ENCODE assay signal across 9 cellular contexts in the genomic region with DNA sequence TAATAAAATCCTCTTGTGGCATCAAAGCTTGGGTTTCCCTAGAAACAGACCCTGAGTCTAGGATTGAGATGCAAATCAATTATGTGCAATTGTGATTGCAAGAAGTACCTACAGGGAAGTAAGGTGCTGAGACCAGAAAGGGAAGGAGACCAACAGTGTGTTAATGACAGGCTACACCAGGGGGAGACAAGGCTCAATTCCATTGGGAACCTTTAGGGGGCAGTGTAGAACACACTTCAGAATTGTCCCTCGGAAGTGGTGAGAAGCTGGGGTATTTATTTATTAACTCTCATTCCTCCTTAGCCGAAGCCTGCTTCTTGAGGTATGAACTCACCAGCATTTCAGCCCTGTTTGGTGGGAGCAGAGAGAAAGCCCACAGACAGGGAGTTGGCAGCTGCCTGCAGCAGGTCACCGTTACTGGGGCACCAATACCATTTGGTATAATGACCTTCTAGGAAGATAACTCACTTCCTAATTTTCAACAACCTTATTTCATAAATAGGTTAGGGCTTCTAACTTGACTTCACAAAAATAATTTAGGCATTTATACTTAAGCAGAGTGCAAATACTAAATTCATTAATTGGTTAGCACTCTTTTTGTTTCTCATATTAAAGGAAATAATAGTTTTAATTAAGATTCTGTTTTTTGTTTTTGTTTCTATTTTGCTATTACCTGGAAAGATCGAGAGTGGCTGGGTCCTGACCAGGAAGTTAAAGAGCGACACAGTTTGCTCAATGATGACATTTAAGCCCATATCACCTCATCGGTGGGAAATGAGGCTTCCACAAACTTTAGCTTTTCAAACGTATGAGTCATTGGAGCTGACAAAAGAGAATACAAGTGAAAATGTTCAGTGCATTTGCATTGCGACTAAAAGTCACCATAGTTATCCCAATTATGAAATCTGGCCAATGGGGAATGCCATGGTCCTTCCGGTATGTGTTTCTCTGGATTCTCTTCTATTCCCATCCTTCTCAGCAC.
A peak's percentile ranks its signal among the peaks of the same experiment; 100 is the strongest.
DNase-seq lines count a peak whose midpoint lies in the region; ATAC-seq and TF ChIP-seq lines count a peak whose summit lies in the region.
"Had no signal": no experiment of that assay in that cellular context is flagged by ENCODE, and none has a peak within 500 bp of the region (broad histone marks: within the 10 kb centered on the region; RNA-seq: fewer than 3 reads in every experiment).

No MANE protein-coding gene starts in this region.

- no peak overlapping the region for H3K18ac ChIP-seq in H9 (ENCODE audit: insufficient read length, low read depth, low read length)

- no peak overlapping the region for H2BK15ac ChIP-seq in H9 (ENCODE audit: low read depth, low read length)

- H3K79me1 ChIP-seq in H9 (ENCODE audit: insufficient read depth, low read depth, low read length, poor library complexity, severe bottlenecking) = no peaks in the 10 kb centered on the region

- no peak overlapping the region for H3K23ac ChIP-seq in H9 (ENCODE audit: insufficient read length, low read depth, low read length)

- no peak overlapping the region for H4K8ac ChIP-seq in H9 (replicated peaks; ENCODE audit: insufficient read length, low read depth, low read length)

- H3K27me3 ChIP-seq in H9 (ENCODE audit: insufficient read depth, low read length) (no peaks in the 10 kb centered on the region), ascending aorta (no peaks in the 10 kb centered on the region)
- H3K27me3 ChIP-seq: vagina had no signal

- no peaks in the 10 kb centered on the region for H3K36me3 Mint-ChIP-seq in activated CD4-positive, alpha-beta T cell treated with anti-CD3 and anti-CD28 coated beads, Interleukin-2, amount 10 ng/mL, durations not matched to agents 7 days and 5 days (ENCODE audit: low read depth)
- no peaks in the 10 kb centered on the region for H3K36me3 Mint-ChIP-seq in H9 (ENCODE audit: insufficient read depth in 1 of 3, low read depth in 3 of 3)
- no peaks in the 10 kb centered on the region for H3K36me3 Mint-ChIP-seq in stimulated activated naive B cell treated with anti-CD40 and anti-IgM and Interleukin-4, amounts not matched to agents 10 μg/mL and 1 μg/mL and 100 μg/mL, for 72 hours

- no CpG with 5 or more reads among the region's 9 CpGs for WGBS in H9 (ENCODE audit: extremely low coverage, insufficient read length, low lambda C conversion rate)

- no peak overlapping the region for H4K5ac ChIP-seq in H9 (ENCODE audit: insufficient read length, low read depth, low read length)

- H3K4me3 ChIP-seq in ascending aorta = no peak overlapping the region
- H3K4me3 ChIP-seq: vagina had no signal

- intact Hi-C loops in ascending aorta (cut with DNase I) = no loop called here

- no peaks in the 10 kb centered on the region for H3K27me3 Mint-ChIP-seq in activated CD4-positive, alpha-beta T cell treated with anti-CD3 and anti-CD28 coated beads, Interleukin-2, amount 10 ng/mL, durations not matched to agents 7 days and 5 days
- no peaks in the 10 kb centered on the region for H3K27me3 Mint-ChIP-seq in H9 (ENCODE audit: low read depth)
- H3K27me3 Mint-ChIP-seq in stimulated activated naive B cell treated with anti-CD40 and anti-IgM and Interleukin-4, amounts not matched to agents 10 μg/mL and 1 μg/mL and 100 μg/mL, for 72 hours = no peaks in the 10 kb centered on the region

- no peak overlapping the region for H3T11ph ChIP-seq in H9 (ENCODE audit: low read length)

- H2BK120ac ChIP-seq in H9 (ENCODE audit: low read depth, low read length, poor library complexity, severe bottlenecking) = no peak overlapping the region

- H3K4me1 Mint-ChIP-seq in activated CD4-positive, alpha-beta T cell treated with anti-CD3 and anti-CD28 coated beads, Interleukin-2, amount 10 ng/mL, durations not matched to agents 7 days and 5 days = peaks cover 4% of the 10 kb centered on the region
- peaks cover 11 to 12% of the 10 kb centered on the region in 2 experiments for H3K4me1 Mint-ChIP-seq in H9
- peaks cover 0 to 3% of the 10 kb centered on the region in 2 donors for H3K4me1 Mint-ChIP-seq in stimulated activated naive B cell treated with anti-CD40 and anti-IgM and Interleukin-4, amounts not matched to agents 10 μg/mL and 1 μg/mL and 100 μg/mL, for 72 hours

- peak; percentile 41 for DNase-seq in activated CD4-positive, alpha-beta T cell treated with anti-CD3 and anti-CD28 coated beads, Interleukin-2, amount 10 ng/mL, durations not matched to agents 7 days and 5 days
- no peak for DNase-seq in activated CD4-positive, alpha-beta T cell treated with anti-CD3 and anti-CD28 coated beads for 1 hour
- DNase-seq in H9 (peak; percentile 76), NCI-H2081 treated with DMSO at 0.1 percent for 48 hours (lab: John Stamatoyannopoulos, UW) (peak; percentile 40), ascending aorta (ENCODE audit: low spot score in 2 of 2) (no peak), iPS-NIHi11 (ENCODE audit: low spot score) (peak; percentile 83)
- peak; percentile 43 for DNase-seq in stimulated activated naive B cell treated with anti-CD40 and anti-IgM and Interleukin-4, amounts not matched to agents 10 μg/mL and 1 μg/mL and 100 μg/mL, for 72 hours

- no peak overlapping the region for H4K91ac ChIP-seq in H9 (ENCODE audit: insufficient read length, low read depth, low read length)

- no peak overlapping the region for H2BK5ac ChIP-seq in H9 (ENCODE audit: insufficient read length, low read length)

- H3K27ac Mint-ChIP-seq in activated CD4-positive, alpha-beta T cell treated with anti-CD3 and anti-CD28 coated beads, Interleukin-2, amount 10 ng/mL, durations not matched to agents 7 days and 5 days = no peak overlapping the region
- H3K27ac Mint-ChIP-seq in H9 = no peak overlapping the region
- H3K27ac Mint-ChIP-seq in stimulated activated naive B cell treated with anti-CD40 and anti-IgM and Interleukin-4, amounts not matched to agents 10 μg/mL and 1 μg/mL and 100 μg/mL, for 72 hours = no peak overlapping the region

- no peak overlapping the region for H3K14ac ChIP-seq in H9 (ENCODE audit: insufficient read depth, low read length)

- H3K23me2 ChIP-seq in H9 (ENCODE audit: insufficient read length, low read depth, low read length, poor library complexity, severe bottlenecking) = no peaks in the 10 kb centered on the region

- H3K36me3 ChIP-seq in ascending aorta = no peaks in the 10 kb centered on the region
- H3K36me3 ChIP-seq: vagina had no signal

- no peaks in the 10 kb centered on the region for H3K9me3 Mint-ChIP-seq in activated CD4-positive, alpha-beta T cell treated with anti-CD3 and anti-CD28 coated beads, Interleukin-2, amount 10 ng/mL, durations not matched to agents 7 days and 5 days
- H3K9me3 Mint-ChIP-seq in H9 = no peaks in the 10 kb centered on the region; a peak in 1 of 5 replicates
- H3K9me3 Mint-ChIP-seq in stimulated activated naive B cell treated with anti-CD40 and anti-IgM and Interleukin-4, amounts not matched to agents 10 μg/mL and 1 μg/mL and 100 μg/mL, for 72 hours = no peaks in the 10 kb centered on the region

- no peak overlapping the region for H3K4ac ChIP-seq in H9 (ENCODE audit: low read depth, low read length)

- ATAC-seq in stimulated activated naive B cell treated with anti-CD40 and anti-IgM and Interleukin-4, amounts not matched to agents 10 μg/mL and 1 μg/mL and 100 μg/mL, for 72 hours (replicated peaks) = peak; percentile 95 to 96
- ATAC-seq in GM21515 (IDR thresholded peaks at IDR 0.05; ENCODE audit: unreplicated experiment) = no peak

- H3K4me3 Mint-ChIP-seq in activated CD4-positive, alpha-beta T cell treated with anti-CD3 and anti-CD28 coated beads, Interleukin-2, amount 10 ng/mL, durations not matched to agents 7 days and 5 days = no peak overlapping the region
- H3K4me3 Mint-ChIP-seq in H9 = no peak overlapping the region
- peak overlapping the region in 1 of 2 donors; percentile 57 for H3K4me3 Mint-ChIP-seq in stimulated activated naive B cell treated with anti-CD40 and anti-IgM and Interleukin-4, amounts not matched to agents 10 μg/mL and 1 μg/mL and 100 μg/mL, for 72 hours

- no peak overlapping the region for H2AFZ ChIP-seq in H9 (ENCODE audit: low read length)

- H4K20me1 ChIP-seq in H9 (ENCODE audit: control insufficient read depth, insufficient read depth, insufficient read length) = no peaks in the 10 kb centered on the region

- H3K4me2 ChIP-seq in H9 (ENCODE audit: insufficient read depth, insufficient read length, low read length) = no peak overlapping the region

- H3K27ac ChIP-seq in H9 (ENCODE audit: insufficient read length, low read depth, low read length) (no peak overlapping the region), ascending aorta (no peak overlapping the region)
- H3K27ac ChIP-seq: vagina had no signal

- no peak overlapping the region for H3K9ac ChIP-seq in H9 (ENCODE audit: extremely low read depth, insufficient read length, low read length)

- no peak overlapping the region for H2BK20ac ChIP-seq in H9 (ENCODE audit: low read depth, low read length, poor library complexity, severe bottlenecking)

- H2BK12ac ChIP-seq in H9 (ENCODE audit: insufficient read length, low read depth, low read length) = no peak overlapping the region

- H3K4me1 ChIP-seq in H9 (ENCODE audit: insufficient read depth, low read length) (no peaks in the 10 kb centered on the region), ascending aorta (no peaks in the 10 kb centered on the region)
- H3K4me1 ChIP-seq: vagina had no signal

- no peaks in the 10 kb centered on the region for H3K9me3 ChIP-seq in H9 (ENCODE audit: control insufficient read depth, low read depth, low read length)
- no peaks in the 10 kb centered on the region for H3K9me3 ChIP-seq in ascending aorta
- H3K9me3 ChIP-seq: vagina had no signal

- CTCF ChIA-PET in activated CD4-positive, alpha-beta T cell treated with anti-CD3 and anti-CD28 coated beads, Interleukin-2, amount 10 ng/mL, durations not matched to agents 7 days and 5 days (lab: Charles Lee) = no interaction called here

- peak; percentile 98 for TF ChIP-seq CTCF in H9 (conservative IDR thresholded peaks at IDR 0.05)
- TF ChIP-seq CTCF in ascending aorta (IDR thresholded peaks at IDR 0.05) = peak; percentile 23 to 44 (median 32)

- no peak overlapping the region for H3K56ac ChIP-seq in H9 (ENCODE audit: insufficient read length, low read depth, low read length)

- H2AK5ac ChIP-seq in H9 (ENCODE audit: insufficient read length, low read length) = no peak overlapping the region

- H3K79me2 ChIP-seq in H9 (ENCODE audit: insufficient read depth, low read length) = no peaks in the 10 kb centered on the region

- POLR2A ChIA-PET in activated CD4-positive, alpha-beta T cell treated with anti-CD3 and anti-CD28 coated beads, Interleukin-2, amount 10 ng/mL, durations not matched to agents 7 days and 5 days (lab: Charles Lee) = no interaction called here

Comparison
In these comparisons a context has a peak if more than half of its experiments do, and no peak if none do; other contexts are left out.
1. DNase-seq: peak in activated CD4-positive, alpha-beta T cell treated with anti-CD3 and anti-CD28 coated beads, Interleukin-2, amount 10 ng/mL, durations not matched to agents 7 days and 5 days (single experiment), H9 (single experiment), NCI-H2081 treated with DMSO at 0.1 percent for 48 hours (single experiment), iPS-NIHi11 (single experiment) and stimulated activated naive B cell treated with anti-CD40 and anti-IgM and Interleukin-4, amounts not matched to agents 10 μg/mL and 1 μg/mL and 100 μg/mL, for 72 hours (single experiment); none in activated CD4-positive, alpha-beta T cell treated with anti-CD3 and anti-CD28 coated beads for 1 hour (single experiment) and ascending aorta (0 of 2).